Comparison of ENCODE assay signal across 16 cellular contexts in genomic region chr10:11783558-11783865, GRCh38.
"Had no signal": no experiment of that assay in that cellular context is flagged by ENCODE, and none has a peak within 500 bp of the region (broad histone marks: within the 10 kb centered on the region; RNA-seq: fewer than 3 reads in every experiment).

No MANE protein-coding gene starts in this region.

- H3K36me3 ChIP-seq: ascending aorta, ovary, sigmoid colon, stomach, upper lobe of left lung had no signal

- H3K4me1 Mint-ChIP-seq: activated naive CD4-positive, alpha-beta T cell treated with anti-CD3 and anti-CD28 coated beads, Interleukin-2, amount 50 U/mL, for 24 hours; stimulated activated effector memory CD8-positive, alpha-beta T cell treated with anti-CD3 and anti-CD28 coated beads, Interleukin-12 subunit alpha, Interleukin-12 subunit beta, amount 100 ng/mL, for 72 hours had no signal

- H3K9me3 ChIP-seq: ascending aorta, ovary, sigmoid colon, stomach, upper lobe of left lung had no signal

- H3K27me3 ChIP-seq: ascending aorta, ovary, sigmoid colon, upper lobe of left lung had no signal

- H3K4me3 ChIP-seq: ascending aorta, ovary, sigmoid colon, stomach, upper lobe of left lung had no signal

- H3K9me3 Mint-ChIP-seq: activated naive CD4-positive, alpha-beta T cell treated with anti-CD3 and anti-CD28 coated beads, Interleukin-2, amount 50 U/mL, for 24 hours; dendritic cell treated with granulocyte-macrophage colony-stimulating factor and Interleukin-4, amounts not matched to agents 40 ng/mL and 50 ng/mL, for 4 days; naive thymus-derived CD8-positive, alpha-beta T cell; stimulated activated effector memory CD8-positive, alpha-beta T cell treated with anti-CD3 and anti-CD28 coated beads, Interleukin-12 subunit alpha, Interleukin-12 subunit beta, amount 100 ng/mL, for 72 hours had no signal

- H3K27ac Mint-ChIP-seq: activated CD4-positive, alpha-beta T cell treated with anti-CD3 and anti-CD28 coated beads for 36 hours; activated naive CD4-positive, alpha-beta T cell treated with anti-CD3 and anti-CD28 coated beads, Interleukin-2, amount 50 U/mL, for 24 hours; dendritic cell treated with granulocyte-macrophage colony-stimulating factor and Interleukin-4, amounts not matched to agents 40 ng/mL and 50 ng/mL, for 4 days; naive thymus-derived CD8-positive, alpha-beta T cell; stimulated activated effector memory CD8-positive, alpha-beta T cell treated with anti-CD3 and anti-CD28 coated beads, Interleukin-12 subunit alpha, Interleukin-12 subunit beta, amount 100 ng/mL, for 72 hours had no signal

- ATAC-seq: left ventricle myocardium superior had no signal

- H3K27me3 Mint-ChIP-seq: activated naive CD4-positive, alpha-beta T cell treated with anti-CD3 and anti-CD28 coated beads, Interleukin-2, amount 50 U/mL, for 24 hours had no signal

- H3K27ac ChIP-seq: ascending aorta, ovary, sigmoid colon, stomach, upper lobe of left lung had no signal

- H3K4me1 ChIP-seq: ascending aorta, sigmoid colon, stomach, upper lobe of left lung had no signal

- H3K4me3 Mint-ChIP-seq: activated CD4-positive, alpha-beta T cell treated with anti-CD3 and anti-CD28 coated beads for 36 hours; activated naive CD4-positive, alpha-beta T cell treated with anti-CD3 and anti-CD28 coated beads, Interleukin-2, amount 50 U/mL, for 24 hours; dendritic cell treated with granulocyte-macrophage colony-stimulating factor and Interleukin-4, amounts not matched to agents 40 ng/mL and 50 ng/mL, for 4 days; naive thymus-derived CD8-positive, alpha-beta T cell; stimulated activated effector memory CD8-positive, alpha-beta T cell treated with anti-CD3 and anti-CD28 coated beads, Interleukin-12 subunit alpha, Interleukin-12 subunit beta, amount 100 ng/mL, for 72 hours had no signal

- DNase-seq: activated CD4-positive, alpha-beta T cell treated with anti-CD3 and anti-CD28 coated beads for 36 hours; activated CD4-positive, alpha-beta T cell treated with anti-CD3 and anti-CD28 coated beads, Interleukin-2, amount 50 U/mL, for 48 hours; activated gamma-delta T cell; effector CD8-positive, alpha-beta T cell; glutamatergic neuron; left ventricle myocardium superior; ovary; sigmoid colon; stimulated activated CD4-positive, alpha-beta T cell treated with anti-CD3 and anti-CD28 coated beads, Interleukin-4, amount 100 ng/mL, for 24 hours; stomach had no signal

- H3K36me3 Mint-ChIP-seq: activated naive CD4-positive, alpha-beta T cell treated with anti-CD3 and anti-CD28 coated beads, Interleukin-2, amount 50 U/mL, for 24 hours; naive thymus-derived CD8-positive, alpha-beta T cell; stimulated activated effector memory CD8-positive, alpha-beta T cell treated with anti-CD3 and anti-CD28 coated beads, Interleukin-12 subunit alpha, Interleukin-12 subunit beta, amount 100 ng/mL, for 72 hours had no signal
